In the genomic region with DNA sequence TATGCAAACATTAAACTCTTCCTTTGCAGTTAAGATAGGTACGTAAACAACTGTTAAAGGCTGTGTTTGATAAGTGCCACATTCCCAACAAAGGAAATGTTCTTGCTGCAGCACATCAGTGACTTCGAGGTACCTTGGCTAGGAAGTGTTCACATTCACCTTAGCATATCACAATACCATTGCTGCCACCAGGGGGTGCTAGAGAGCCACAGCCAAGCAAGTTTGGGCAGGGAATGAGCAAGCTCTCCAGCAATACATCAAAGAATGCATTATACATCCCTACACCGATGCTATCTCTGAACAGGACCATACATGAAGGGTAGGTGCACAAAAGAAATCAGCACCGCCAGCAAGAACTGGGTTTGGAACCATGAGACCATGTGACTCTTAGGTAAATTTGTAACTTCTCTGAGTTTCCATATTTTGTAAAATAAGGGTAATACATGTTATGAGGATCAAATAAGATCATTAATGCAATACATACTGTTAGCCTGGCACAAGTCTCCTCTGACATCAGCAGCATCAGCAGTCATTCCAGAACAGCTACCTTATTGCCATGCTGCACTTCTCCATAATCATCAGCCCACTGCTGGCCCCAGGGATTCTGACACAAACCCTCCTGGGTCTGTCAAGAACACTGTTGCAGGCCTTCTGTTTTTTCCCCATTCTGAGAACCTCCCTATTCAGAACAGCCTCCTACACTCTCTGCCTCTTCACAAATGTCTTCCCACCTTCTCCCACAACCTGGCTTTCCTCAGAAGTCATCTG, we compare ENCODE assay signal across 1 cellular context.
TF ChIP-seq lines count a peak whose summit lies in the region.

No MANE protein-coding gene starts in this region.

TF ChIP-seq in HepG2, 621 proteins besides CTCF, POLR2A, EP300 and RAD21 (continued from another document):
- TF ChIP-seq TEAD3 (CRISPR knock-in tag; optimal IDR thresholded peaks at IDR 0.05; ENCODE audit: borderline replicate concordance) = peak; percentile 96
- TF ChIP-seq, protein P1, sequence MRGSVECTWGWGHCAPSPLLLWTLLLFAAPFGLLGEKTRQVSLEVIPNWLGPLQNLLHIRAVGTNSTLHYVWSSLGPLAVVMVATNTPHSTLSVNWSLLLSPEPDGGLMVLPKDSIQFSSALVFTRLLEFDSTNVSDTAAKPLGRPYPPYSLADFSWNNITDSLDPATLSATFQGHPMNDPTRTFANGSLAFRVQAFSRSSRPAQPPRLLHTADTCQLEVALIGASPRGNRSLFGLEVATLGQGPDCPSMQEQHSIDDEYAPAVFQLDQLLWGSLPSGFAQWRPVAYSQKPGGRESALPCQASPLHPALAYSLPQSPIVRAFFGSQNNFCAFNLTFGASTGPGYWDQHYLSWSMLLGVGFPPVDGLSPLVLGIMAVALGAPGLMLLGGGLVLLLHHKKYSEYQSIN (CRISPR knock-in tag; IDR thresholded peaks at IDR 0.05; ENCODE audit: borderline replicate concordance) = no peak
- TF ChIP-seq SMYD3 (CRISPR knock-in tag; IDR thresholded peaks at IDR 0.05) = no peak
- TF ChIP-seq IRF2 (CRISPR knock-in tag; IDR thresholded peaks at IDR 0.05) = 0 out of 2 replicates have a peak, but pooled peaks have one; percentile 28
- TF ChIP-seq, protein P2, sequence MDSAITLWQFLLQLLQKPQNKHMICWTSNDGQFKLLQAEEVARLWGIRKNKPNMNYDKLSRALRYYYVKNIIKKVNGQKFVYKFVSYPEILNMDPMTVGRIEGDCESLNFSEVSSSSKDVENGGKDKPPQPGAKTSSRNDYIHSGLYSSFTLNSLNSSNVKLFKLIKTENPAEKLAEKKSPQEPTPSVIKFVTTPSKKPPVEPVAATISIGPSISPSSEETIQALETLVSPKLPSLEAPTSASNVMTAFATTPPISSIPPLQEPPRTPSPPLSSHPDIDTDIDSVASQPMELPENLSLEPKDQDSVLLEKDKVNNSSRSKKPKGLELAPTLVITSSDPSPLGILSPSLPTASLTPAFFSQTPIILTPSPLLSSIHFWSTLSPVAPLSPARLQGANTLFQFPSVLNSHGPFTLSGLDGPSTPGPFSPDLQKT (CRISPR knock-in tag; IDR thresholded peaks at IDR 0.05; ENCODE audit: borderline replicate concordance) = no peak
- TF ChIP-seq, protein P3, sequence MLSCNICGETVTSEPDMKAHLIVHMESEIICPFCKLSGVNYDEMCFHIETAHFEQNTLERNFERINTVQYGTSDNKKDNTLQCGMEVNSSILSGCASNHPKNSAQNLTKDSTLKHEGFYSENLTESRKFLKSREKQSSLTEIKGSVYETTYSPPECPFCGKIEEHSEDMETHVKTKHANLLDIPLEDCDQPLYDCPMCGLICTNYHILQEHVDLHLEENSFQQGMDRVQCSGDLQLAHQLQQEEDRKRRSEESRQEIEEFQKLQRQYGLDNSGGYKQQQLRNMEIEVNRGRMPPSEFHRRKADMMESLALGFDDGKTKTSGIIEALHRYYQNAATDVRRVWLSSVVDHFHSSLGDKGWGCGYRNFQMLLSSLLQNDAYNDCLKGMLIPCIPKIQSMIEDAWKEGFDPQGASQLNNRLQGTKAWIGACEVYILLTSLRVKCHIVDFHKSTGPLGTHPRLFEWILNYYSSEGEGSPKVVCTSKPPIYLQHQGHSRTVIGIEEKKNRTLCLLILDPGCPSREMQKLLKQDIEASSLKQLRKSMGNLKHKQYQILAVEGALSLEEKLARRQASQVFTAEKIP (CRISPR knock-in tag; IDR thresholded peaks at IDR 0.05; ENCODE audit: borderline replicate concordance) = no peak
- TF ChIP-seq ISX (CRISPR knock-in tag; conservative IDR thresholded peaks at IDR 0.05) = no peak
- TF ChIP-seq, protein P4, sequence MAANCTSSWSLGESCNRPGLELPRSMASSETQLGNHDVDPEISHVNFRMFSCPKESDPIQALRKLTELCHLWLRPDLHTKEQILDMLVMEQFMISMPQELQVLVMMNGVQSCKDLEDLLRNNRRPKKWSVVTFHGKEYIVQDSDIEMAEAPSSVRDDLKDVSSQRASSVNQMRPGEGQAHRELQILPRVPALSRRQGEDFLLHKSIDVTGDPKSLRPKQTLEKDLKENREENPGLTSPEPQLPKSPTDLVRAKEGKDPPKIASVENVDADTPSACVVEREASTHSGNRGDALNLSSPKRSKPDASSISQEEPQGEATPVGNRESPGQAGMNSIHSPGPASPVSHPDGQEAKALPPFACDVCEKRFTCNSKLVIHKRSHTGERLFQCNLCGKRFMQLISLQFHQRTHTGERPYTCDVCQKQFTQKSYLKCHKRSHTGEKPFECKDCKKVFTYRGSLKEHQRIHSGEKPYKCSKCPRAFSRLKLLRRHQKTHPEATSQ (CRISPR knock-in tag; IDR thresholded peaks at IDR 0.05; ENCODE audit: borderline replicate concordance) = no peak
- TF ChIP-seq MTF2 (CRISPR knock-in tag; IDR thresholded peaks at IDR 0.05; ENCODE audit: borderline replicate concordance) = no peak
- TF ChIP-seq XRCC5 (optimal IDR thresholded peaks at IDR 0.05; ENCODE audit: low read length) = peak; percentile 58
- no peak for TF ChIP-seq CENPX (CRISPR knock-in tag; IDR thresholded peaks at IDR 0.05)
- TF ChIP-seq, protein P5, sequence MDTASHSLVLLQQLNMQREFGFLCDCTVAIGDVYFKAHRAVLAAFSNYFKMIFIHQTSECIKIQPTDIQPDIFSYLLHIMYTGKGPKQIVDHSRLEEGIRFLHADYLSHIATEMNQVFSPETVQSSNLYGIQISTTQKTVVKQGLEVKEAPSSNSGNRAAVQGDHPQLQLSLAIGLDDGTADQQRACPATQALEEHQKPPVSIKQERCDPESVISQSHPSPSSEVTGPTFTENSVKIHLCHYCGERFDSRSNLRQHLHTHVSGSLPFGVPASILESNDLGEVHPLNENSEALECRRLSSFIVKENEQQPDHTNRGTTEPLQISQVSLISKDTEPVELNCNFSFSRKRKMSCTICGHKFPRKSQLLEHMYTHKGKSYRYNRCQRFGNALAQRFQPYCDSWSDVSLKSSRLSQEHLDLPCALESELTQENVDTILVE (CRISPR knock-in tag; IDR thresholded peaks at IDR 0.05) = no peak
- no peak for TF ChIP-seq ZNF317 (CRISPR knock-in tag; IDR thresholded peaks at IDR 0.05)
- TF ChIP-seq, protein P6, sequence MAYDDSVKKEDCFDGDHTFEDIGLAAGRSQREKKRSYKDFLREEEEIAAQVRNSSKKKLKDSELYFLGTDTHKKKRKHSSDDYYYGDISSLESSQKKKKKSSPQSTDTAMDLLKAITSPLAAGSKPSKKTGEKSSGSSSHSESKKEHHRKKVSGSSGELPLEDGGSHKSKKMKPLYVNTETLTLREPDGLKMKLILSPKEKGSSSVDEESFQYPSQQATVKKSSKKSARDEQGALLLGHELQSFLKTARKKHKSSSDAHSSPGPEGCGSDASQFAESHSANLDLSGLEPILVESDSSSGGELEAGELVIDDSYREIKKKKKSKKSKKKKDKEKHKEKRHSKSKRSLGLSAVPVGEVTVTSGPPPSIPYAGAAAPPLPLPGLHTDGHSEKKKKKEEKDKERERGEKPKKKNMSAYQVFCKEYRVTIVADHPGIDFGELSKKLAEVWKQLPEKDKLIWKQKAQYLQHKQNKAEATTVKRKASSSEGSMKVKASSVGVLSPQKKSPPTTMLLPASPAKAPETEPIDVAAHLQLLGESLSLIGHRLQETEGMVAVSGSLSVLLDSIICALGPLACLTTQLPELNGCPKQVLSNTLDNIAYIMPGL (CRISPR knock-in tag; IDR thresholded peaks at IDR 0.05; ENCODE audit: borderline replicate concordance in 1 of 2, low read depth in 1 of 2) = no peak
- TF ChIP-seq, protein P7, sequence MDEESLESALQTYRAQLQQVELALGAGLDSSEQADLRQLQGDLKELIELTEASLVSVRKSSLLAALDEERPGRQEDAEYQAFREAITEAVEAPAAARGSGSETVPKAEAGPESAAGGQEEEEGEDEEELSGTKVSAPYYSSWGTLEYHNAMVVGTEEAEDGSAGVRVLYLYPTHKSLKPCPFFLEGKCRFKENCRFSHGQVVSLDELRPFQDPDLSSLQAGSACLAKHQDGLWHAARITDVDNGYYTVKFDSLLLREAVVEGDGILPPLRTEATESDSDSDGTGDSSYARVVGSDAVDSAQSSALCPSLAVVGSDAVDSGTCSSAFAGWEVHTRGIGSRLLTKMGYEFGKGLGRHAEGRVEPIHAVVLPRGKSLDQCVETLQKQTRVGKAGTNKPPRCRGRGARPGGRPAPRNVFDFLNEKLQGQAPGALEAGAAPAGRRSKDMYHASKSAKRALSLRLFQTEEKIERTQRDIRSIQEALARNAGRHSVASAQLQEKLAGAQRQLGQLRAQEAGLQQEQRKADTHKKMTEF (CRISPR knock-in tag; IDR thresholded peaks at IDR 0.05) = no peak
- peak; percentile 84 for TF ChIP-seq STAG1 (CRISPR knock-in tag; IDR thresholded peaks at IDR 0.05)
- TF ChIP-seq, protein P8, sequence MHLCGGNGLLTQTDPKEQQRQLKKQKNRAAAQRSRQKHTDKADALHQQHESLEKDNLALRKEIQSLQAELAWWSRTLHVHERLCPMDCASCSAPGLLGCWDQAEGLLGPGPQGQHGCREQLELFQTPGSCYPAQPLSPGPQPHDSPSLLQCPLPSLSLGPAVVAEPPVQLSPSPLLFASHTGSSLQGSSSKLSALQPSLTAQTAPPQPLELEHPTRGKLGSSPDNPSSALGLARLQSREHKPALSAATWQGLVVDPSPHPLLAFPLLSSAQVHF (CRISPR knock-in tag; IDR thresholded peaks at IDR 0.05) = no peak
- TF ChIP-seq ZNF781 (CRISPR knock-in tag; IDR thresholded peaks at IDR 0.05; ENCODE audit: borderline replicate concordance, not compliant biosample characterization) = no peak
- no peak for TF ChIP-seq NBN (conservative IDR thresholded peaks at IDR 0.05)
- no peak for TF ChIP-seq ZNF235 (CRISPR knock-in tag; IDR thresholded peaks at IDR 0.05; ENCODE audit: borderline replicate concordance)
- TF ChIP-seq, protein P9, sequence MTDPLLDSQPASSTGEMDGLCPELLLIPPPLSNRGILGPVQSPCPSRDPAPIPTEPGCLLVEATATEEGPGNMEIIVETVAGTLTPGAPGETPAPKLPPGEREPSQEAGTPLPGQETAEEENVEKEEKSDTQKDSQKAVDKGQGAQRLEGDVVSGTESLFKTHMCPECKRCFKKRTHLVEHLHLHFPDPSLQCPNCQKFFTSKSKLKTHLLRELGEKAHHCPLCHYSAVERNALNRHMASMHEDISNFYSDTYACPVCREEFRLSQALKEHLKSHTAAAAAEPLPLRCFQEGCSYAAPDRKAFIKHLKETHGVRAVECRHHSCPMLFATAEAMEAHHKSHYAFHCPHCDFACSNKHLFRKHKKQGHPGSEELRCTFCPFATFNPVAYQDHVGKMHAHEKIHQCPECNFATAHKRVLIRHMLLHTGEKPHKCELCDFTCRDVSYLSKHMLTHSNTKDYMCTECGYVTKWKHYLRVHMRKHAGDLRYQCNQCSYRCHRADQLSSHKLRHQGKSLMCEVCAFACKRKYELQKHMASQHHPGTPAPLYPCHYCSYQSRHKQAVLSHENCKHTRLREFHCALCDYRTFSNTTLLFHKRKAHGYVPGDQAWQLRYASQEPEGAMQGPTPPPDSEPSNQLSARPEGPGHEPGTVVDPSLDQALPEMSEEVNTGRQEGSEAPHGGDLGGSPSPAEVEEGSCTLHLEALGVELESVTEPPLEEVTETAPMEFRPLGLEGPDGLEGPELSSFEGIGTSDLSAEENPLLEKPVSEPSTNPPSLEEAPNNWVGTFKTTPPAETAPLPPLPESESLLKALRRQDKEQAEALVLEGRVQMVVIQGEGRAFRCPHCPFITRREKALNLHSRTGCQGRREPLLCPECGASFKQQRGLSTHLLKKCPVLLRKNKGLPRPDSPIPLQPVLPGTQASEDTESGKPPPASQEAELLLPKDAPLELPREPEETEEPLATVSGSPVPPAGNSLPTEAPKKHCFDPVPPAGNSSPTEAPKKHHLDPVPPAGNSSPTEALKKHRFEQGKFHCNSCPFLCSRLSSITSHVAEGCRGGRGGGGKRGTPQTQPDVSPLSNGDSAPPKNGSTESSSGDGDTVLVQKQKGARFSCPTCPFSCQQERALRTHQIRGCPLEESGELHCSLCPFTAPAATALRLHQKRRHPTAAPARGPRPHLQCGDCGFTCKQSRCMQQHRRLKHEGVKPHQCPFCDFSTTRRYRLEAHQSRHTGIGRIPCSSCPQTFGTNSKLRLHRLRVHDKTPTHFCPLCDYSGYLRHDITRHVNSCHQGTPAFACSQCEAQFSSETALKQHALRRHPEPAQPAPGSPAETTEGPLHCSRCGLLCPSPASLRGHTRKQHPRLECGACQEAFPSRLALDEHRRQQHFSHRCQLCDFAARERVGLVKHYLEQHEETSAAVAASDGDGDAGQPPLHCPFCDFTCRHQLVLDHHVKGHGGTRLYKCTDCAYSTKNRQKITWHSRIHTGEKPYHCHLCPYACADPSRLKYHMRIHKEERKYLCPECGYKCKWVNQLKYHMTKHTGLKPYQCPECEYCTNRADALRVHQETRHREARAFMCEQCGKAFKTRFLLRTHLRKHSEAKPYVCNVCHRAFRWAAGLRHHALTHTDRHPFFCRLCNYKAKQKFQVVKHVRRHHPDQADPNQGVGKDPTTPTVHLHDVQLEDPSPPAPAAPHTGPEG (CRISPR knock-in tag; IDR thresholded peaks at IDR 0.05) = no peak
- no peak for TF ChIP-seq ZNF282 (IDR thresholded peaks at IDR 0.05; ENCODE audit: partially characterized antibody)
